ENCODE assay signal across 1 cellular context in genomic region chr1:204573563-204573925, GRCh38.
TF ChIP-seq lines count a peak whose summit lies in the region.

No MANE protein-coding gene starts in this region.

TF ChIP-seq in GM23338, 12 proteins besides CTCF, POLR2A, EP300 and RAD21 (continued from another document):
- TF ChIP-seq, protein P1, sequence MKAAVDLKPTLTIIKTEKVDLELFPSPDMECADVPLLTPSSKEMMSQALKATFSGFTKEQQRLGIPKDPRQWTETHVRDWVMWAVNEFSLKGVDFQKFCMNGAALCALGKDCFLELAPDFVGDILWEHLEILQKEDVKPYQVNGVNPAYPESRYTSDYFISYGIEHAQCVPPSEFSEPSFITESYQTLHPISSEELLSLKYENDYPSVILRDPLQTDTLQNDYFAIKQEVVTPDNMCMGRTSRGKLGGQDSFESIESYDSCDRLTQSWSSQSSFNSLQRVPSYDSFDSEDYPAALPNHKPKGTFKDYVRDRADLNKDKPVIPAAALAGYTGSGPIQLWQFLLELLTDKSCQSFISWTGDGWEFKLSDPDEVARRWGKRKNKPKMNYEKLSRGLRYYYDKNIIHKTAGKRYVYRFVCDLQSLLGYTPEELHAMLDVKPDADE (IDR thresholded peaks at IDR 0.05), result no peak
- TF ChIP-seq ZNF331 (CRISPR knock-in tag; IDR thresholded peaks at IDR 0.05; ENCODE audit: low read depth) (no peak), ZNF114 (CRISPR knock-in tag; IDR thresholded peaks at IDR 0.05) (no peak)
